Comparison of ENCODE assay signal across 14 cellular contexts in the genomic region with DNA sequence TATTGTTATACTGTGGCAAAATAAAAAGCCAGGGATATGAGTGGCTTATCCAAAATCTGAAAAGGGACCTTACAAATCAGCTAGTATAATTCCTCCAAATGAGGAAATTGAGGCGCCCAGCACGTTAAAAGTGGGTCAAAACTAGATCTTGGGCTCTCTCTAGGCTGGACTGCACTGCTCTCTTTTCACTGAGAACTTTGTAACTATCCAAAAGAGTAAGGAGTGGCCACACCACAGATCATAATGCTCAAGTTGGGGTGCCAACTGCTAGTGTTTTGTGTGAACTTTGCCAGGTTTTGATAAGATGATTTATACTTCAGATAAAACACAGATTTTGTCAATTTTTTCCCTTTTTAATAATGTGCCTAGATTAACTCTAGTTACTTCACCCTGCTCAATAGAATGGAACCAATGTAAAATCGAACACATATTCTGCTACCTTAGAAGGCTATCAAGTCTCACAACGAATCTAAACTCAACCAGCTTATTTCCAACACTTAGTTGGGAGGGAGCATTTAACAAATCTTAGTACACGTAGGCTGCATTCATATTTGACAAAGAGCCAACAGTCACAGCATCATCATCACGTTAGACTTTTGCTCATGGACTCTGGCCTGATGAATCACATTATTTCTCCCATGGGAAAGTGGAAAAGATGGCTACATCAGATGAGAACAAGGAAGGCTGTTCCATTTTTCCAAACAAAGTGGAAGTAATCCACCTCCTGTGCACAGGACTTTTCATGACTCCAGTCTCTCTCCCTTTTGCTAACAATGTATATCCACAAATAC.
DNase-seq lines count a peak whose midpoint lies in the region; ATAC-seq, FAIRE-seq and TF ChIP-seq lines count a peak whose summit lies in the region.
"Had no signal": no experiment of that assay in that cellular context is flagged by ENCODE, and none has a peak within 500 bp of the region (broad histone marks: within the 10 kb centered on the region; RNA-seq: fewer than 3 reads in every experiment).

No MANE protein-coding gene starts in this region.

- peaks cover 0 to 8% of the 10 kb centered on the region in 2 donors for H3K27me3 Mint-ChIP-seq in natural killer cell treated with Interleukin-12 subunit alpha and Interleukin-12 subunit beta and Interleukin-15 and Interleukin-18, amount 100 ng/mL, for 72 hours

- intact Hi-C loops in OCI-LY7 (cut with micrococcal nuclease; ENCODE audit: unreplicated experiment) = no loop called here

- no TSS peak for BruUV-seq in OCI-LY7 (replicated peaks; lab: Mats Ljungman, UMichigan)

- H3K4me1 ChIP-seq in fibroblast of lung (ENCODE audit: control insufficient read depth, extremely low read depth, insufficient read depth, low read length) (peaks cover 7% of the 10 kb centered on the region), osteoblast (ENCODE audit: insufficient read depth, low read length) (peaks cover 27% of the 10 kb centered on the region), OCI-LY7 (ENCODE audit: insufficient read depth, low read length, poor library complexity, severe bottlenecking) (no peaks in the 10 kb centered on the region)
- H3K4me1 ChIP-seq: Peyer's patch, vagina had no signal

- H3K79me2 ChIP-seq in fibroblast of lung (ENCODE audit: control insufficient read depth, insufficient read depth, low read length) (no peaks in the 10 kb centered on the region), osteoblast (ENCODE audit: insufficient read depth, low read length) (peaks cover 65% of the 10 kb centered on the region), OCI-LY7 (ENCODE audit: insufficient read depth, low read depth, low read length) (no peaks in the 10 kb centered on the region)

- POLR2A ChIA-PET in OCI-LY7 (lab: Charles Lee) = interaction anchor here (0.6 to 1.0 kb wide), 2 partner anchors 16 to 138 kb away, joined by 3 read pairs; no protein-coding TSS in a partner anchor

- H3K4me2 ChIP-seq in fibroblast of lung (ENCODE audit: extremely low read depth, insufficient read depth, low read length) = peak overlapping the region; percentile 9
- H3K4me2 ChIP-seq in osteoblast (ENCODE audit: insufficient read depth, low read length) = peak overlapping the region; percentile 37
- H3K4me2 ChIP-seq in OCI-LY7 (ENCODE audit: low read length) = no peak overlapping the region

- TF ChIP-seq CTCF in AG10803 (conservative IDR thresholded peaks at IDR 0.05; ENCODE audit: low read length) = no peak
- no peak for TF ChIP-seq CTCF in fibroblast of lung (conservative IDR thresholded peaks at IDR 0.05 in 1 of 2, IDR thresholded peaks at IDR 0.05 in 1 of 2; ENCODE audit: low read depth in 1 of 2, low read length in 2 of 2)
- TF ChIP-seq CTCF in osteoblast (IDR thresholded peaks at IDR 0.05; ENCODE audit: extremely low read depth, low read depth, low read length) = no peak
- TF ChIP-seq CTCF in OCI-LY7 (conservative IDR thresholded peaks at IDR 0.05; ENCODE audit: low read length) = no peak

- peak overlapping the region; percentile 34 for H3K27ac ChIP-seq in fibroblast of lung (ENCODE audit: insufficient read depth, low read length)
- peak overlapping the region; percentile 92 for H3K27ac ChIP-seq in osteoblast (ENCODE audit: low read depth, low read length)
- H3K27ac ChIP-seq in OCI-LY7 (ENCODE audit: low read depth, low read length, poor library complexity, severe bottlenecking) = no peak overlapping the region
- H3K27ac ChIP-seq: Peyer's patch, vagina had no signal

- no peaks in the 10 kb centered on the region for H3K36me3 Mint-ChIP-seq in natural killer cell treated with Interleukin-12 subunit alpha and Interleukin-12 subunit beta and Interleukin-15 and Interleukin-18, amount 100 ng/mL, for 72 hours
- H3K36me3 Mint-ChIP-seq: CD14-positive monocyte had no signal

- H3K27me3 ChIP-seq in fibroblast of lung (ENCODE audit: control insufficient read depth, insufficient read depth, low read length) (no peaks in the 10 kb centered on the region), osteoblast (ENCODE audit: insufficient read depth, low read length) (no peaks in the 10 kb centered on the region)
- H3K27me3 ChIP-seq: Peyer's patch, vagina had no signal

- H4K20me1 ChIP-seq in fibroblast of lung (ENCODE audit: control insufficient read depth, extremely low read depth, insufficient read depth, low read length) = no peaks in the 10 kb centered on the region
- H4K20me1 ChIP-seq in osteoblast (ENCODE audit: insufficient read depth, low read length) = no peaks in the 10 kb centered on the region
- H4K20me1 ChIP-seq in OCI-LY7 (ENCODE audit: insufficient read depth, low read length) = no peaks in the 10 kb centered on the region

- H3K4me3 ChIP-seq in AG10803 (ENCODE audit: low read length) = no peak overlapping the region
- H3K4me3 ChIP-seq in fibroblast of lung (replicated peaks in 1 of 4; ENCODE audit: control extremely low read depth in 1 of 4, insufficient read depth in 1 of 4, low read depth in 3 of 4, low read length in 4 of 4) = no peak overlapping the region
- peak overlapping the region; percentile 7 for H3K4me3 ChIP-seq in osteoblast (ENCODE audit: insufficient read depth, low read length)
- H3K4me3 ChIP-seq in OCI-LY7 (ENCODE audit: low read depth, low read length, poor library complexity, severe bottlenecking) = no peak overlapping the region
- H3K4me3 ChIP-seq: Peyer's patch, vagina had no signal

- H3K36me3 ChIP-seq in fibroblast of lung (ENCODE audit: control insufficient read depth, insufficient read depth, low read length) (no peaks in the 10 kb centered on the region), osteoblast (ENCODE audit: insufficient read depth, low read length) (peaks cover 6% of the 10 kb centered on the region), OCI-LY7 (ENCODE audit: insufficient read depth, low read length) (no peaks in the 10 kb centered on the region)
- H3K36me3 ChIP-seq: Peyer's patch, vagina had no signal

- peaks cover 13% of the 10 kb centered on the region for H3K9me3 Mint-ChIP-seq in natural killer cell treated with Interleukin-12 subunit alpha and Interleukin-12 subunit beta and Interleukin-15 and Interleukin-18, amount 100 ng/mL, for 72 hours
- H3K9me3 Mint-ChIP-seq: activated naive CD8-positive, alpha-beta T cell treated with anti-CD3 and anti-CD28 coated beads, Interleukin-2, amount 50 U/mL, for 24 hours had no signal

- CTCF ChIA-PET in OCI-LY7 (lab: Charles Lee; ENCODE audit: unreplicated experiment) = no interaction called here

- no peaks in the 10 kb centered on the region for H3K9me2 ChIP-seq in OCI-LY7 (ENCODE audit: insufficient read depth, low read length)

- H3K4me3 Mint-ChIP-seq in natural killer cell treated with Interleukin-12 subunit alpha and Interleukin-12 subunit beta and Interleukin-15 and Interleukin-18, amount 100 ng/mL, for 72 hours = no peak overlapping the region
- H3K4me3 Mint-ChIP-seq: activated naive CD8-positive, alpha-beta T cell treated with anti-CD3 and anti-CD28 coated beads, Interleukin-2, amount 50 U/mL, for 24 hours; CD14-positive monocyte; nephron had no signal

- H3K9me3 ChIP-seq in fibroblast of lung (ENCODE audit: control insufficient read depth, insufficient read depth, low read depth, low read length) (no peaks in the 10 kb centered on the region), osteoblast (ENCODE audit: low read depth, low read length) (no peaks in the 10 kb centered on the region), OCI-LY7 (ENCODE audit: low read length) (no peaks in the 10 kb centered on the region)
- H3K9me3 ChIP-seq: Peyer's patch, vagina had no signal

- ATAC-seq in natural killer cell treated with Interleukin-12 subunit alpha and Interleukin-12 subunit beta and Interleukin-15 and Interleukin-18, amount 100 ng/mL, for 72 hours = no peak
- ATAC-seq in HG02973 (IDR thresholded peaks at IDR 0.05; ENCODE audit: unreplicated experiment) = no peak
- ATAC-seq: activated naive CD8-positive, alpha-beta T cell treated with anti-CD3 and anti-CD28 coated beads, Interleukin-2, amount 50 U/mL, for 24 hours had no signal

- H3K4me1 Mint-ChIP-seq in natural killer cell treated with Interleukin-12 subunit alpha and Interleukin-12 subunit beta and Interleukin-15 and Interleukin-18, amount 100 ng/mL, for 72 hours (ENCODE audit: low read depth in 2 of 2) = no peaks in the 10 kb centered on the region
- H3K4me1 Mint-ChIP-seq: activated naive CD8-positive, alpha-beta T cell treated with anti-CD3 and anti-CD28 coated beads, Interleukin-2, amount 50 U/mL, for 24 hours; CD14-positive monocyte; nephron had no signal

- peak overlapping the region; percentile 48 for H2AFZ ChIP-seq in fibroblast of lung (ENCODE audit: low read length)
- H2AFZ ChIP-seq in osteoblast (ENCODE audit: low read length) = peak overlapping the region; percentile 12
- H2AFZ ChIP-seq in OCI-LY7 (ENCODE audit: low read length) = no peak overlapping the region

- no peak overlapping the region for H3K9ac ChIP-seq in fibroblast of lung (ENCODE audit: insufficient read depth, low read length)

- DNase-seq in AG10803 (ENCODE audit: low read depth) (peak; percentile 90), RCC 7860 (ENCODE audit: low spot score) (peak; percentile 19), fibroblast of lung (ENCODE audit: low read depth in 2 of 2) (peak; percentile 70 to 83), osteoblast (ENCODE audit: insufficient read length, low spot score, missing footprints) (no peak), OCI-LY7 (ENCODE audit: low spot score) (no peak)
- DNase-seq in natural killer cell treated with Interleukin-12 subunit alpha and Interleukin-12 subunit beta and Interleukin-15 and Interleukin-18, amount 100 ng/mL, for 72 hours (ENCODE audit: low spot score) = no peak
- no peak for DNase-seq in activated naive CD4-positive, alpha-beta T cell (lab: John Stamatoyannopoulos, UW)
- DNase-seq: activated naive CD8-positive, alpha-beta T cell treated with anti-CD3 and anti-CD28 coated beads, Interleukin-2, amount 50 U/mL, for 24 hours; MV-4-11; Peyer's patch had no signal

- no peak overlapping the region for H3K27ac Mint-ChIP-seq in natural killer cell treated with Interleukin-12 subunit alpha and Interleukin-12 subunit beta and Interleukin-15 and Interleukin-18, amount 100 ng/mL, for 72 hours
- H3K27ac Mint-ChIP-seq: activated naive CD8-positive, alpha-beta T cell treated with anti-CD3 and anti-CD28 coated beads, Interleukin-2, amount 50 U/mL, for 24 hours; CD14-positive monocyte; nephron had no signal

- FAIRE-seq in RCC 7860 (lab: Jason Lieb, UNC) = no peak

Comparison
In these comparisons a context has a peak if more than half of its experiments do, and no peak if none do; other contexts are left out.
1. DNase-seq: peak in AG10803 (single experiment), RCC 7860 (single experiment) and fibroblast of lung (2 of 2); none in osteoblast (single experiment), OCI-LY7 (single experiment), natural killer cell treated with Interleukin-12 subunit alpha and Interleukin-12 subunit beta and Interleukin-15 and Interleukin-18, amount 100 ng/mL, for 72 hours (single experiment) and activated naive CD4-positive, alpha-beta T cell (0 of 4).